Comparison of ENCODE assay signal across 19 cellular contexts in genomic region chr2:19763731-19764130, GRCh38.
"Had no signal": no experiment of that assay in that cellular context is flagged by ENCODE, and none has a peak within 500 bp of the region (broad histone marks: within the 10 kb centered on the region; RNA-seq: fewer than 3 reads in every experiment).

No MANE protein-coding gene starts in this region.

- H3K9me3 ChIP-seq: SK-N-SH had no signal

- H3K4me2 ChIP-seq: SK-N-SH had no signal

- H3K27ac ChIP-seq: RWPE1 had no signal

- H3K9ac ChIP-seq: SK-N-SH had no signal

- DNase-seq: KBM-7, MV-4-11, NCI-H1048, NCI-H1105, NCI-H1436 treated with DMSO at 0.1 percent for 48 hours, NCI-H1694, NCI-H187 treated with DMSO at 0.1 percent for 48 hours, NCI-H2029 treated with DMSO at 0.1 percent for 48 hours, NCI-H2227 treated with DMSO at 0.1 percent for 48 hours, NCI-H446, NCI-H510A, NCI-H524 treated with DMSO at 0.1 percent for 48 hours, NCI-H69, NCI-H774, SHP77, SK-N-SH, SW 1271 had no signal

- FAIRE-seq: RCC 7860 had no signal
